In the genomic region with DNA sequence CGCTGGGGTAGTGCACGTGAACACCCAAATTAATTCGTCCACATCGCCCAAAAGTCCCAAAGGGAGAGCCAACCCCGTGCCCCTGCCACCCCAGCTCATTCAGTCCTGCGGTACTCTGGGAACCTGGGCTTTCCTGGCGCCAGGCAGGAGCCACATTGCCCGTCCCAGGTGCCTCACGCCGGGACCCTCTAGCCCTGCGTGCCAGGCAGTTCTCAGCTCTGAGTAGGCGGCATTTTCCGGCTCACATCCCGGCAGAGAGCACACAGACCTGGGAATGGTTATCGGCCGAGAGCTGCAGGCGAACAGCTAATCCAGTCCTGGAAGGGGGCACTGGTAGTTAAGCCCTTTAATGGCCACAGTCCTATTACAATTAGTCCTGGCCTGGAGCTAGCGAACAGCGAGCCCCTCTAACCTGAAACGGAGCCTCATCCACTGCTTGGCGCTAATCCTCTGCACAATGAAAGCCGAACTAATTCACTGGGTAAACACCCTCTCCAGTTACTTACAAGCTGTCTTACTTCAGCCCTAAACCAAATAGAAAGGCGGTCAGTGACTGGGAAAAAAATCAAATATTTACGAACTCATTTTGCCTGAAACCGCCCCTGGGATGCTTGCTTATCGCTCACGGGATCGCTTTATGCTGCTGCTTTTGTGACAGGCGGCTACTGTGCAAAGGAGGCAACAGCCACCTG, we compare ENCODE assay signal across 15 cellular contexts.
A peak's percentile ranks its signal among the peaks of the same experiment; 100 is the strongest.
DNase-seq lines count a peak whose midpoint lies in the region; ATAC-seq and TF ChIP-seq lines count a peak whose summit lies in the region.
"Had no signal": no experiment of that assay in that cellular context is flagged by ENCODE, and none has a peak within 500 bp of the region (broad histone marks: within the 10 kb centered on the region; RNA-seq: fewer than 3 reads in every experiment).

No MANE protein-coding gene starts in this region.

- no peaks in the 10 kb centered on the region for H3K36me3 Mint-ChIP-seq in endodermal cell (ENCODE audit: low read depth)

- 89 to 92% methylated on average over 27 to 29 of the region's 29 CpGs for WGBS in endodermal cell (ENCODE audit: insufficient coverage in 1 of 2, insufficient read length in 1 of 2), 2 experiments
- WGBS in psoas muscle, 3 donors, result 19 to 29% (median 23%) methylated on average over 29 of the region's 29 CpGs

- POLR2A ChIA-PET in RWPE1 (lab: Yijun Ruan, JAX; ENCODE audit: low non-redundant PET), result no interaction called here

- peaks cover 12% of the 10 kb centered on the region for H3K27me3 Mint-ChIP-seq in endodermal cell (ENCODE audit: insufficient read depth)

- H3K4me3 Mint-ChIP-seq in endodermal cell, result no peak overlapping the region

- no peak overlapping the region for H3K9ac ChIP-seq in endodermal cell (ENCODE audit: extremely low read depth, low read length, poor library complexity, severe bottlenecking)

- TF ChIP-seq CTCF in BE2C (IDR thresholded peaks at IDR 0.05; ENCODE audit: low read depth, low read length) (no peak), endodermal cell (conservative IDR thresholded peaks at IDR 0.05) (no peak), RWPE1 (conservative IDR thresholded peaks at IDR 0.05; ENCODE audit: low read depth) (no peak), psoas muscle (IDR thresholded peaks at IDR 0.05) (no peak)

- H3K27ac Mint-ChIP-seq in endodermal cell, result no peak overlapping the region

- H3K27me3 ChIP-seq in BE2C (no peaks in the 10 kb centered on the region), endodermal cell (ENCODE audit: control insufficient read depth, insufficient read depth, low read length, poor library complexity, severe bottlenecking) (no peaks in the 10 kb centered on the region), psoas muscle (ENCODE audit: insufficient read depth in 3 of 3, low read length in 2 of 3) (peaks cover 0 to 5% (median 0%) of the 10 kb centered on the region in 3 donors)

- H3K36me3 ChIP-seq in BE2C (no peaks in the 10 kb centered on the region), endodermal cell (ENCODE audit: control insufficient read depth, insufficient read depth, low read length) (no peaks in the 10 kb centered on the region), psoas muscle (ENCODE audit: insufficient read depth in 1 of 2, low read depth in 1 of 2) (no peaks in the 10 kb centered on the region)
- H3K36me3 ChIP-seq: left ventricle myocardium inferior, pancreas, thoracic aorta had no signal

- no peak for ATAC-seq in psoas muscle
- ATAC-seq in GM21381 (IDR thresholded peaks at IDR 0.05; ENCODE audit: unreplicated experiment), result no peak

- H3K4me3 ChIP-seq in BE2C (ENCODE audit: low read depth, low read length) (peak overlapping the region; percentile 41), endodermal cell (ENCODE audit: low read length) (no peak overlapping the region), psoas muscle (no peak overlapping the region)
- H3K4me3 ChIP-seq: left ventricle myocardium inferior, pancreas, thoracic aorta had no signal

- intact Hi-C loops in psoas muscle (cut with DNase I), result no loop called here

- H3K4me1 Mint-ChIP-seq in endodermal cell, result peaks cover 13% of the 10 kb centered on the region

- DNase-seq in BE2C (peak; percentile 8), DMS79 treated with DMSO at 0.1 percent for 48 hours (lab: John Stamatoyannopoulos, UW) (peak; percentile 70), NCI-H69 (lab: John Stamatoyannopoulos, UW) (peak; percentile 31), endodermal cell (peak; percentile 54), RWPE1 (ENCODE audit: low spot score) (no peak), psoas muscle (no peak)
- no peak for DNase-seq in activated CD4-positive, CD25-positive, alpha-beta regulatory T cell treated with anti-CD3 and anti-CD28 coated beads, Interleukin-2, amount 50 U/mL, for 72 hours
- DNase-seq: activated CD4-positive, CD25-positive, alpha-beta regulatory T cell; foreskin melanocyte; left ventricle myocardium inferior; small intestine; T-helper 1 cell had no signal

- no peaks in the 10 kb centered on the region for H3K4me1 ChIP-seq in BE2C
- no peaks in the 10 kb centered on the region for H3K4me1 ChIP-seq in endodermal cell (ENCODE audit: control insufficient read depth, insufficient read depth, low read length)
- H3K4me1 ChIP-seq in psoas muscle, result no peaks in the 10 kb centered on the region
- H3K4me1 ChIP-seq: left ventricle myocardium inferior, pancreas had no signal

- no peak overlapping the region for H3K27ac ChIP-seq in endodermal cell (ENCODE audit: low read depth, low read length)
- H3K27ac ChIP-seq in RWPE1, result no peak overlapping the region
- H3K27ac ChIP-seq in psoas muscle, result no peak overlapping the region
- H3K27ac ChIP-seq: left ventricle myocardium inferior, pancreas, thoracic aorta had no signal

- peaks cover 2% of the 10 kb centered on the region for H3K9me3 Mint-ChIP-seq in endodermal cell

- H3K9me3 ChIP-seq in BE2C, result no peaks in the 10 kb centered on the region
- H3K9me3 ChIP-seq in endodermal cell (ENCODE audit: control insufficient read depth, low read length), result no peaks in the 10 kb centered on the region
- H3K9me3 ChIP-seq in psoas muscle, result no peaks in the 10 kb centered on the region
- H3K9me3 ChIP-seq: pancreas, thoracic aorta had no signal

- CTCF ChIA-PET in RWPE1 (lab: Yijun Ruan, JAX), result interaction anchor here (0.7 kb wide), 1 partner anchor 11 kb away, joined by 5 read pairs; no protein-coding TSS in a partner anchor

Comparison
In these comparisons a context has a peak if more than half of its experiments do, and no peak if none do; other contexts are left out.
1. DNase-seq: peak in BE2C (single experiment), DMS79 treated with DMSO at 0.1 percent for 48 hours (single experiment), NCI-H69 (single experiment) and endodermal cell (single experiment); none in RWPE1 (single experiment), psoas muscle (0 of 2) and activated CD4-positive, CD25-positive, alpha-beta regulatory T cell treated with anti-CD3 and anti-CD28 coated beads, Interleukin-2, amount 50 U/mL, for 72 hours (single experiment).